1 cellular context compared by ENCODE assay signal in the genomic region with DNA sequence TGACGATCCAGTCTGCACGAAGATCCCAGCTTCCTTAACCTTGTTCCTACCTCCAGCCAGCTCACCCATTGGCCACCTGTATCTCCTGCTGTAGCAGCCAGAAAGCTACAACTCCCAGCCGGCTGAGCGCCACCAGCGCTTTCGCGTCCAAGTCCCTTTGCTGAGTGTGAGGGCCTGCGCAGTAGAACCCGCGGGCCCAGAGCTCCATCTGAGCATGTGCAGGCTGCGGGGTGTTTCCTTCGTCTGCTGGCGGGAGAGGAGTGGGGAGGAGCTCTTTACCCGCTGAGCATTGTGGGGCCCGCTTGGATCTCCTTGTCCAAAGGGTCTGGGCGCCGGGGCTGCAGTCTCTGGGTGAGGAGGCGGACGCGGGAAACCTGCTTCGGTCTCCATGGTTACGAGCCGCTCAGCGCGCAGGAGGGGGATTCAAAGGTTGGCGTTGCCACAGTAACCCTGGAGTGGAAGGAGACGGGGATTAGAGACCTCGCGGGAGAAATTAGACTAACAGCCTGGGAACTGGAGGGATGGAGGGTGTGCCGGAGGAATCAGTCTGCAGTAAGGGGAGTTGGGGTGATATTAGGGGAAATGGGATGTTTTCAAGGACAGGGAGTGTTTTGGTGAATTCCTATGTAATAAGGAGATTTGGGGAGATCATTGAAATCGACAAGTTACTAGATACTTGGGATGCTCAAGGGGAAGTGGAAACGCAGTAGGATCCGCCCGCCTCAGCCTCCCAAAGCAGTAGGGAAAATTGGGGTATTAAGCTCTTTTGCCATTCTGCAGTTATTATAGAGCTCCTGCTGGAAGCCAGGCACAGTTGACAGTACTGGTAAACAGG.
TF ChIP-seq lines count a peak whose summit lies in the region.

No MANE protein-coding gene starts in this region.

TF ChIP-seq in HepG2, 621 proteins besides CTCF, POLR2A, EP300 and RAD21 (continued from another document and continues in another):
- TF ChIP-seq ZNF484 (CRISPR knock-in tag; IDR thresholded peaks at IDR 0.05; ENCODE audit: borderline replicate concordance, low read depth) = no peak
- TF ChIP-seq ZNF674 (CRISPR knock-in tag; IDR thresholded peaks at IDR 0.05; ENCODE audit: low read depth) = no peak
- peak; percentile 79; the same call in 1 of the 2 replicates for TF ChIP-seq THAP7 (CRISPR knock-in tag; IDR thresholded peaks at IDR 0.05)
- no peak for TF ChIP-seq ZBTB8A (CRISPR knock-in tag; IDR thresholded peaks at IDR 0.05; ENCODE audit: borderline replicate concordance, low read depth)
- peak; percentile 79; the same call in 1 of the 2 replicates for TF ChIP-seq ARNT2 (CRISPR knock-in tag; IDR thresholded peaks at IDR 0.05; ENCODE audit: low read depth)
- TF ChIP-seq, protein P1, sequence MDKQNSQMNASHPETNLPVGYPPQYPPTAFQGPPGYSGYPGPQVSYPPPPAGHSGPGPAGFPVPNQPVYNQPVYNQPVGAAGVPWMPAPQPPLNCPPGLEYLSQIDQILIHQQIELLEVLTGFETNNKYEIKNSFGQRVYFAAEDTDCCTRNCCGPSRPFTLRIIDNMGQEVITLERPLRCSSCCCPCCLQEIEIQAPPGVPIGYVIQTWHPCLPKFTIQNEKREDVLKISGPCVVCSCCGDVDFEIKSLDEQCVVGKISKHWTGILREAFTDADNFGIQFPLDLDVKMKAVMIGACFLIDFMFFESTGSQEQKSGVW (CRISPR knock-in tag; IDR thresholded peaks at IDR 0.05; ENCODE audit: borderline replicate concordance) = no peak
- TF ChIP-seq SALL1 (CRISPR knock-in tag; IDR thresholded peaks at IDR 0.05) = peak; percentile 84
- TF ChIP-seq SYNCRIP (IDR thresholded peaks at IDR 0.05; ENCODE audit: insufficient read depth, low read depth, low read length) = no peak
- TF ChIP-seq KLF11 (CRISPR knock-in tag; IDR thresholded peaks at IDR 0.05) = no peak
- no peak for TF ChIP-seq GATA4 (IDR thresholded peaks at IDR 0.05; ENCODE audit: borderline replicate concordance, low read depth)
- no peak; the same call in 1 of the 2 replicates for TF ChIP-seq KLF6 (CRISPR knock-in tag; IDR thresholded peaks at IDR 0.05)
- TF ChIP-seq ZNF263 (CRISPR knock-in tag; IDR thresholded peaks at IDR 0.05) = peak; percentile 57; the same call in 1 of the 2 replicates
- no peak for TF ChIP-seq ZNF160 (CRISPR knock-in tag; IDR thresholded peaks at IDR 0.05)
- TF ChIP-seq E2F2 (CRISPR knock-in tag; IDR thresholded peaks at IDR 0.05; ENCODE audit: borderline replicate concordance) = no peak
- TF ChIP-seq ZFP91 (CRISPR knock-in tag; IDR thresholded peaks at IDR 0.05; ENCODE audit: borderline replicate concordance) = peak; percentile 80; the same call in 1 of the 2 replicates
- TF ChIP-seq, protein P2, sequence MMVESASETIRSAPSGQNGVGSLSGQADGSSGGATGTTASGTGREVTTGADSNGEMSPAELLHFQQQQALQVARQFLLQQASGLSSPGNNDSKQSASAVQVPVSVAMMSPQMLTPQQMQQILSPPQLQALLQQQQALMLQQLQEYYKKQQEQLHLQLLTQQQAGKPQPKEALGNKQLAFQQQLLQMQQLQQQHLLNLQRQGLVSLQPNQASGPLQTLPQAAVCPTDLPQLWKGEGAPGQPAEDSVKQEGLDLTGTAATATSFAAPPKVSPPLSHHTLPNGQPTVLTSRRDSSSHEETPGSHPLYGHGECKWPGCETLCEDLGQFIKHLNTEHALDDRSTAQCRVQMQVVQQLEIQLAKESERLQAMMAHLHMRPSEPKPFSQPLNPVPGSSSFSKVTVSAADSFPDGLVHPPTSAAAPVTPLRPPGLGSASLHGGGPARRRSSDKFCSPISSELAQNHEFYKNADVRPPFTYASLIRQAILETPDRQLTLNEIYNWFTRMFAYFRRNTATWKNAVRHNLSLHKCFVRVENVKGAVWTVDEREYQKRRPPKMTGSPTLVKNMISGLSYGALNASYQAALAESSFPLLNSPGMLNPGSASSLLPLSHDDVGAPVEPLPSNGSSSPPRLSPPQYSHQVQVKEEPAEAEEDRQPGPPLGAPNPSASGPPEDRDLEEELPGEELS (CRISPR knock-in tag; IDR thresholded peaks at IDR 0.05) = peak; percentile 32; the same call in 1 of the 2 replicates
- TF ChIP-seq ATF7-NPFF (CRISPR knock-in tag; IDR thresholded peaks at IDR 0.05; ENCODE audit: low read depth) = peak; percentile 35; the same call in 1 of the 2 replicates
- TF ChIP-seq NFE2L2 (IDR thresholded peaks at IDR 0.05; ENCODE audit: low read length) = no peak
- TF ChIP-seq, protein P3, sequence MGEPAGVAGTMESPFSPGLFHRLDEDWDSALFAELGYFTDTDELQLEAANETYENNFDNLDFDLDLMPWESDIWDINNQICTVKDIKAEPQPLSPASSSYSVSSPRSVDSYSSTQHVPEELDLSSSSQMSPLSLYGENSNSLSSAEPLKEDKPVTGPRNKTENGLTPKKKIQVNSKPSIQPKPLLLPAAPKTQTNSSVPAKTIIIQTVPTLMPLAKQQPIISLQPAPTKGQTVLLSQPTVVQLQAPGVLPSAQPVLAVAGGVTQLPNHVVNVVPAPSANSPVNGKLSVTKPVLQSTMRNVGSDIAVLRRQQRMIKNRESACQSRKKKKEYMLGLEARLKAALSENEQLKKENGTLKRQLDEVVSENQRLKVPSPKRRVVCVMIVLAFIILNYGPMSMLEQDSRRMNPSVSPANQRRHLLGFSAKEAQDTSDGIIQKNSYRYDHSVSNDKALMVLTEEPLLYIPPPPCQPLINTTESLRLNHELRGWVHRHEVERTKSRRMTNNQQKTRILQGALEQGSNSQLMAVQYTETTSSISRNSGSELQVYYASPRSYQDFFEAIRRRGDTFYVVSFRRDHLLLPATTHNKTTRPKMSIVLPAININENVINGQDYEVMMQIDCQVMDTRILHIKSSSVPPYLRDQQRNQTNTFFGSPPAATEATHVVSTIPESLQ (CRISPR knock-in tag; conservative IDR thresholded peaks at IDR 0.05) = no peak
- TF ChIP-seq ZSCAN31 (CRISPR knock-in tag; IDR thresholded peaks at IDR 0.05; ENCODE audit: low read depth) = peak; percentile 74
- no peak for TF ChIP-seq ZBTB46 (CRISPR knock-in tag; IDR thresholded peaks at IDR 0.05; ENCODE audit: borderline replicate concordance)
- TF ChIP-seq ZNF33B (CRISPR knock-in tag; IDR thresholded peaks at IDR 0.05) = no peak; the same call in 1 of the 2 replicates
- no peak for TF ChIP-seq ZNF83 (CRISPR knock-in tag; IDR thresholded peaks at IDR 0.05; ENCODE audit: borderline replicate concordance)
- TF ChIP-seq RFXANK (CRISPR knock-in tag; IDR thresholded peaks at IDR 0.05) = no peak
- no peak for TF ChIP-seq HMG20B (CRISPR knock-in tag; conservative IDR thresholded peaks at IDR 0.05)
- TF ChIP-seq ZNF589 (CRISPR knock-in tag; conservative IDR thresholded peaks at IDR 0.05) = no peak
- TF ChIP-seq DNMT1 (CRISPR knock-in tag; IDR thresholded peaks at IDR 0.05) = no peak
- TF ChIP-seq ZNF234 (CRISPR knock-in tag; conservative IDR thresholded peaks at IDR 0.05) = no peak
- TF ChIP-seq ZKSCAN1 (IDR thresholded peaks at IDR 0.05; ENCODE audit: low read length) = no peak
- no peak for TF ChIP-seq TOE1 (CRISPR knock-in tag; IDR thresholded peaks at IDR 0.05)
- TF ChIP-seq ZSCAN9 (CRISPR knock-in tag; IDR thresholded peaks at IDR 0.05; ENCODE audit: borderline replicate concordance) = no peak
- TF ChIP-seq IKZF1 (IDR thresholded peaks at IDR 0.05) = no peak
- TF ChIP-seq ZNF280D (CRISPR knock-in tag; IDR thresholded peaks at IDR 0.05) = no peak
- TF ChIP-seq SETDB1 (CRISPR knock-in tag; IDR thresholded peaks at IDR 0.05; ENCODE audit: borderline replicate concordance) = no peak
- TF ChIP-seq ZMYM4 (CRISPR knock-in tag; IDR thresholded peaks at IDR 0.05) = 0 out of 2 replicates have a peak, but pooled peaks have one; percentile 54
- TF ChIP-seq ZNF432 (CRISPR knock-in tag; IDR thresholded peaks at IDR 0.05; ENCODE audit: borderline replicate concordance) = no peak
- TF ChIP-seq MEF2D (CRISPR knock-in tag; IDR thresholded peaks at IDR 0.05) = no peak
- no peak for TF ChIP-seq ETV6 (CRISPR knock-in tag; conservative IDR thresholded peaks at IDR 0.05)
- no peak for TF ChIP-seq ZNF3 (CRISPR knock-in tag; IDR thresholded peaks at IDR 0.05)
- peak; percentile 17 for TF ChIP-seq YY1 (IDR thresholded peaks at IDR 0.05; ENCODE audit: insufficient read depth, insufficient replicate concordance, low read depth, low read length)
- no peak for TF ChIP-seq IRX3 (CRISPR knock-in tag; IDR thresholded peaks at IDR 0.05; ENCODE audit: borderline replicate concordance, low read depth)
- TF ChIP-seq KLF12 (CRISPR knock-in tag; IDR thresholded peaks at IDR 0.05; ENCODE audit: borderline replicate concordance) = no peak
- TF ChIP-seq HOXA3 (CRISPR knock-in tag; IDR thresholded peaks at IDR 0.05) = peak; percentile 70
- no peak for TF ChIP-seq MAFK (conservative IDR thresholded peaks at IDR 0.05 in 1 of 2, IDR thresholded peaks at IDR 0.05 in 1 of 2; ENCODE audit: low read length in 2 of 2)
- TF ChIP-seq CHCHD3 (CRISPR knock-in tag; IDR thresholded peaks at IDR 0.05) = no peak
- no peak for TF ChIP-seq ZNF841 (CRISPR knock-in tag; IDR thresholded peaks at IDR 0.05; ENCODE audit: borderline replicate concordance)
- no peak for TF ChIP-seq ZNF670 (CRISPR knock-in tag; IDR thresholded peaks at IDR 0.05; ENCODE audit: borderline replicate concordance)
- TF ChIP-seq HNRNPUL1 (IDR thresholded peaks at IDR 0.05; ENCODE audit: low read depth, low read length) = no peak
- TF ChIP-seq ERF (CRISPR knock-in tag; IDR thresholded peaks at IDR 0.05) = peak; percentile 62
- TF ChIP-seq NR3C1 (CRISPR knock-in tag; IDR thresholded peaks at IDR 0.05) = no peak
- TF ChIP-seq ZSCAN20 (CRISPR knock-in tag; IDR thresholded peaks at IDR 0.05; ENCODE audit: borderline replicate concordance) = no peak
- peak; percentile 48; the same call in 1 of the 2 replicates for TF ChIP-seq KMT2A (CRISPR knock-in tag; IDR thresholded peaks at IDR 0.05)
